ENCODE assay signal across 1 cellular context in the genomic region with DNA sequence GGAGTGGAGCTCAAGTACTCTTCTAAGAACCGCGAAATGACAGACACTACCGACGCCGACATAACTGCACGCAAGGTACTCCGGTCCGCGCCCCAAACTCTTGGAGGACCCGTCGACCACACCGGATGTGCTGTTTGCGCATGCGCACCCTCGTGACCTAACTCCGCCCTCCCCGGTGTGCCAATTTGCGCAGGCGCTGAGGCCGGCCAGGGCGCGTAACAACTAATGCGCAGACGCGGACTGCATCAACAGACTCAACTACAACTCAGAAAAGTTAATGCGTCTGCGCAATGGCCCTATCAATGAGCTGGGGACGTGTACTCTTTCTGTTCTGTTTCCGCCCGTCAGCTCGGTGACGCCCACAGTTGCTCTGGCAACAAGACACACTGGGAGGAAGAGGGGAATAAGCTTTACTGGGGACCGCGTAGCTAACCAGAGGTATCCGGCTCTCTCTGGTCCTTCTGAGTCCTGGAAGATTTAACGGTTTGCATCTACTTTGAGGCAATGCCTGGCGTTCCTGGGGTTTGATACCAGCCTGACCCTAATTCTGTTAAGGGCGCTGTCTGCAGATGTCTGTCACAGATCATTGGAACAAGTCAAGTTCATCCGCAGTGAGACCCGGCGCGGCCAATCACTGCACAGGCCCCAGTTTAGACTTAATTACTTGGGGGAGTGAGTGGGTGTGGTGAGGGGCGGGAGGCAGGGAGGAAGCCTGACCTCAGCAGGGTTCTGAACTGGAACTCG.
A peak's percentile ranks its signal among the peaks of the same experiment; 100 is the strongest.
TF ChIP-seq lines count a peak whose summit lies in the region.

Gene DAD1 (minus strand): TSS at position 129 of the 744 bp plus-strand sequence. CDS start 67 bp downstream, at position 62.

TF ChIP-seq in liver, 16 proteins besides CTCF, POLR2A, EP300 and RAD21 (continued from another document):
- TF ChIP-seq, protein P1, sequence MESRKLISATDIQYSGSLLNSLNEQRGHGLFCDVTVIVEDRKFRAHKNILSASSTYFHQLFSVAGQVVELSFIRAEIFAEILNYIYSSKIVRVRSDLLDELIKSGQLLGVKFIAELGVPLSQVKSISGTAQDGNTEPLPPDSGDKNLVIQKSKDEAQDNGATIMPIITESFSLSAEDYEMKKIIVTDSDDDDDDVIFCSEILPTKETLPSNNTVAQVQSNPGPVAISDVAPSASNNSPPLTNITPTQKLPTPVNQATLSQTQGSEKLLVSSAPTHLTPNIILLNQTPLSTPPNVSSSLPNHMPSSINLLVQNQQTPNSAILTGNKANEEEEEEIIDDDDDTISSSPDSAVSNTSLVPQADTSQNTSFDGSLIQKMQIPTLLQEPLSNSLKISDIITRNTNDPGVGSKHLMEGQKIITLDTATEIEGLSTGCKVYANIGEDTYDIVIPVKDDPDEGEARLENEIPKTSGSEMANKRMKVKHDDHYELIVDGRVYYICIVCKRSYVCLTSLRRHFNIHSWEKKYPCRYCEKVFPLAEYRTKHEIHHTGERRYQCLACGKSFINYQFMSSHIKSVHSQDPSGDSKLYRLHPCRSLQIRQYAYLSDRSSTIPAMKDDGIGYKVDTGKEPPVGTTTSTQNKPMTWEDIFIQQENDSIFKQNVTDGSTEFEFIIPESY (IDR thresholded peaks at IDR 0.05): peak; percentile 63
- TF ChIP-seq EGR1 (IDR thresholded peaks at IDR 0.05; ENCODE audit: low read depth in 2 of 2) (no peak), NR2F2 (IDR thresholded peaks at IDR 0.05) (peak; percentile 61), YY1 (IDR thresholded peaks at IDR 0.05) (peak; percentile 77)
- TF ChIP-seq, protein P2, sequence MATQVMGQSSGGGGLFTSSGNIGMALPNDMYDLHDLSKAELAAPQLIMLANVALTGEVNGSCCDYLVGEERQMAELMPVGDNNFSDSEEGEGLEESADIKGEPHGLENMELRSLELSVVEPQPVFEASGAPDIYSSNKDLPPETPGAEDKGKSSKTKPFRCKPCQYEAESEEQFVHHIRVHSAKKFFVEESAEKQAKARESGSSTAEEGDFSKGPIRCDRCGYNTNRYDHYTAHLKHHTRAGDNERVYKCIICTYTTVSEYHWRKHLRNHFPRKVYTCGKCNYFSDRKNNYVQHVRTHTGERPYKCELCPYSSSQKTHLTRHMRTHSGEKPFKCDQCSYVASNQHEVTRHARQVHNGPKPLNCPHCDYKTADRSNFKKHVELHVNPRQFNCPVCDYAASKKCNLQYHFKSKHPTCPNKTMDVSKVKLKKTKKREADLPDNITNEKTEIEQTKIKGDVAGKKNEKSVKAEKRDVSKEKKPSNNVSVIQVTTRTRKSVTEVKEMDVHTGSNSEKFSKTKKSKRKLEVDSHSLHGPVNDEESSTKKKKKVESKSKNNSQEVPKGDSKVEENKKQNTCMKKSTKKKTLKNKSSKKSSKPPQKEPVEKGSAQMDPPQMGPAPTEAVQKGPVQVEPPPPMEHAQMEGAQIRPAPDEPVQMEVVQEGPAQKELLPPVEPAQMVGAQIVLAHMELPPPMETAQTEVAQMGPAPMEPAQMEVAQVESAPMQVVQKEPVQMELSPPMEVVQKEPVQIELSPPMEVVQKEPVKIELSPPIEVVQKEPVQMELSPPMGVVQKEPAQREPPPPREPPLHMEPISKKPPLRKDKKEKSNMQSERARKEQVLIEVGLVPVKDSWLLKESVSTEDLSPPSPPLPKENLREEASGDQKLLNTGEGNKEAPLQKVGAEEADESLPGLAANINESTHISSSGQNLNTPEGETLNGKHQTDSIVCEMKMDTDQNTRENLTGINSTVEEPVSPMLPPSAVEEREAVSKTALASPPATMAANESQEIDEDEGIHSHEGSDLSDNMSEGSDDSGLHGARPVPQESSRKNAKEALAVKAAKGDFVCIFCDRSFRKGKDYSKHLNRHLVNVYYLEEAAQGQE (IDR thresholded peaks at IDR 0.05): no peak
- TF ChIP-seq, protein P3, sequence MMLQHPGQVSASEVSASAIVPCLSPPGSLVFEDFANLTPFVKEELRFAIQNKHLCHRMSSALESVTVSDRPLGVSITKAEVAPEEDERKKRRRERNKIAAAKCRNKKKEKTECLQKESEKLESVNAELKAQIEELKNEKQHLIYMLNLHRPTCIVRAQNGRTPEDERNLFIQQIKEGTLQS (IDR thresholded peaks at IDR 0.05): no peak
